Comparison of ENCODE assay signal across 14 cellular contexts in genomic region chr2:68238955-68239822, GRCh38. TPM values are rescaled to one million over a fixed set of nuclear protein-coding genes. Genes with fewer than 3 reads are reported as not detected.
A peak's percentile ranks its signal among the peaks of the same experiment; 100 is the strongest.
DNase-seq lines count a peak whose midpoint lies in the region; ATAC-seq, FAIRE-seq and TF ChIP-seq lines count a peak whose summit lies in the region.
"Had no signal": no experiment of that assay in that cellular context is flagged by ENCODE, and none has a peak within 500 bp of the region (broad histone marks: within the 10 kb centered on the region; RNA-seq: fewer than 3 reads in every experiment).

No MANE protein-coding gene starts in this region.

- H3K27ac ChIP-seq in hepatocyte: no peak overlapping the region

- DNase-seq in AML-193 (lab: John Stamatoyannopoulos, UW) (peak; percentile 40 to 42), GM19239 (ENCODE audit: insufficient read length, low spot score) (no peak), T-helper 17 cell (no peak), hepatocyte (ENCODE audit: low spot score) (no peak), NCI-H1436 (lab: John Stamatoyannopoulos, UW) (no peak), NCI-H1048 (lab: John Stamatoyannopoulos, UW) (no peak)
- DNase-seq in activated naive CD4-positive, alpha-beta T cell treated with anti-CD3 and anti-CD28 coated beads for 36 hours: no peak
- DNase-seq: NCI-H1930; stimulated activated CD4-positive, alpha-beta T cell treated with anti-CD3 and anti-CD28 coated beads, Interleukin-15, amount 100 ng/mL, for 24 hours; stimulated activated naive CD4-positive, alpha-beta T cell had no signal

- no peaks in the 10 kb centered on the region for H3K9me3 Mint-ChIP-seq in activated naive CD4-positive, alpha-beta T cell treated with anti-CD3 and anti-CD28 coated beads for 36 hours
- H3K9me3 Mint-ChIP-seq: activated naive CD4-positive, alpha-beta T cell treated with anti-CD3 and anti-CD28 coated beads, Interleukin-2, amount 50 U/mL, for 72 hours had no signal

- peaks cover 19% of the 10 kb centered on the region for H3K4me1 ChIP-seq in hepatocyte (ENCODE audit: insufficient read depth)

- no peaks in the 10 kb centered on the region for H3K9me2 ChIP-seq in hepatocyte (replicated peaks; ENCODE audit: insufficient read depth)

- H3K79me2 ChIP-seq in hepatocyte: peaks cover 100% of the 10 kb centered on the region

- TF ChIP-seq CTCF in hepatocyte (IDR thresholded peaks at IDR 0.05; ENCODE audit: poor library complexity): no peak

- H3K4me1 Mint-ChIP-seq in T-helper 17 cell: peaks cover 65% of the 10 kb centered on the region
- peaks cover 76% of the 10 kb centered on the region for H3K4me1 Mint-ChIP-seq in activated naive CD4-positive, alpha-beta T cell treated with anti-CD3 and anti-CD28 coated beads for 36 hours (ENCODE audit: low read depth)

- no peaks in the 10 kb centered on the region for H3K27me3 Mint-ChIP-seq in T-helper 17 cell
- no peaks in the 10 kb centered on the region for H3K27me3 Mint-ChIP-seq in activated naive CD4-positive, alpha-beta T cell treated with anti-CD3 and anti-CD28 coated beads for 36 hours (ENCODE audit: low read depth)

- H3K4me3 ChIP-seq in hepatocyte: no peak overlapping the region

- H4K20me1 ChIP-seq in hepatocyte (ENCODE audit: insufficient read depth, poor library complexity, severe bottlenecking): peaks cover 96% of the 10 kb centered on the region

- H3K4me2 ChIP-seq in hepatocyte: peak overlapping the region; percentile 30

- no peak overlapping the region for H2AFZ ChIP-seq in hepatocyte

- H3K36me3 Mint-ChIP-seq in T-helper 17 cell (ENCODE audit: low read depth): peaks cover 2% of the 10 kb centered on the region
- peaks cover 2% of the 10 kb centered on the region for H3K36me3 Mint-ChIP-seq in activated naive CD4-positive, alpha-beta T cell treated with anti-CD3 and anti-CD28 coated beads for 36 hours (ENCODE audit: low read depth)

- H3K36me3 ChIP-seq in hepatocyte (replicated peaks; ENCODE audit: insufficient read depth, low read depth): no peaks in the 10 kb centered on the region

- H3K27ac Mint-ChIP-seq in T-helper 17 cell: peak overlapping the region; percentile 91
- H3K27ac Mint-ChIP-seq in activated naive CD4-positive, alpha-beta T cell treated with anti-CD3 and anti-CD28 coated beads for 36 hours: no peak overlapping the region
- H3K27ac Mint-ChIP-seq: activated naive CD4-positive, alpha-beta T cell treated with anti-CD3 and anti-CD28 coated beads, Interleukin-2, amount 50 U/mL, for 72 hours had no signal

- H3K9me3 ChIP-seq in T-helper 17 cell (ENCODE audit: control insufficient read depth, low read length, poor library complexity, severe bottlenecking): no peaks in the 10 kb centered on the region
- no peaks in the 10 kb centered on the region for H3K9me3 ChIP-seq in hepatocyte (ENCODE audit: low read depth)

- WGBS in hepatocyte (ENCODE audit: low lambda C conversion rate, missing lambda C conversion rate): 77% methylated on average over 6 of the region's 6 CpGs

- peak; percentile 4 for FAIRE-seq in GM19239 (lab: Jason Lieb, UNC)
- FAIRE-seq: endometrium, TTC549 had no signal

- intact Hi-C loops in activated naive CD4-positive, alpha-beta T cell treated with anti-CD3 and anti-CD28 coated beads for 36 hours (cut with micrococcal nuclease): loop anchor here (1.0 kb wide), 1 partner anchor 12 kb away; no protein-coding TSS in a partner anchor

- H3K4me3 Mint-ChIP-seq in T-helper 17 cell: peak overlapping the region; percentile 78
- no peak overlapping the region for H3K4me3 Mint-ChIP-seq in activated naive CD4-positive, alpha-beta T cell treated with anti-CD3 and anti-CD28 coated beads for 36 hours

- peak; percentile 45 for ATAC-seq in T-helper 17 cell
- no peak for ATAC-seq in activated CD4-positive, CD25-positive, alpha-beta regulatory T cell treated with anti-CD3 and anti-CD28 coated beads, Interleukin-2, amount 50 U/mL, for 24 hours

- CTCF ChIA-PET in activated naive CD4-positive, alpha-beta T cell treated with anti-CD3 and anti-CD28 coated beads for 36 hours (lab: Charles Lee): no interaction called here

- no peaks in the 10 kb centered on the region for H3K27me3 ChIP-seq in hepatocyte

RNA-seq across cellular contexts. Expression of gene PPP3R1, which starts 13.1 kb away (rescaled TPM):
- total RNA-seq in T-helper 17 cell (10 to 100 TPM; 60.3 to 83.9 TPM), hepatocyte (35.1 and 46.5 TPM in 2 replicates)
- polyA plus RNA-seq in hepatocyte: 3.5 and 5.1 TPM in 2 replicates
- 10 to 100 TPM; 61.3 to 63.5 TPM for total RNA-seq in activated naive CD4-positive, alpha-beta T cell treated with anti-CD3 and anti-CD28 coated beads for 36 hours

Comparison
In these comparisons a context has a peak if more than half of its experiments do, and no peak if none do; other contexts are left out.
1. DNase-seq: peak in AML-193 (2 of 2); none in GM19239 (single experiment), T-helper 17 cell (0 of 3), hepatocyte (single experiment), NCI-H1436 (single experiment), activated naive CD4-positive, alpha-beta T cell treated with anti-CD3 and anti-CD28 coated beads for 36 hours (single experiment) and NCI-H1048 (single experiment).